ENCODE assay signal across 8 cellular contexts in genomic region chr10:80699602-80700039, GRCh38.
DNase-seq lines count a peak whose midpoint lies in the region; ATAC-seq, FAIRE-seq and TF ChIP-seq lines count a peak whose summit lies in the region.

No MANE protein-coding gene starts in this region.

- CTCF ChIA-PET in OCI-LY7 (lab: Charles Lee; ENCODE audit: unreplicated experiment), result interaction anchor here (0.5 kb wide), 1 partner anchor 220 kb away, joined by 4 read pairs; no protein-coding TSS in a partner anchor

- H4K20me1 ChIP-seq in OCI-LY7 (ENCODE audit: insufficient read depth, low read length), result no peaks in the 10 kb centered on the region

- peak; percentile 68 for FAIRE-seq in HTR-8/SVneo (lab: Jason Lieb, UNC)

- H2AFZ ChIP-seq in OCI-LY7 (ENCODE audit: low read length), result no peak overlapping the region
- H2AFZ ChIP-seq in neuronal stem cell (ENCODE audit: low read length), result peak overlapping the region; percentile 85

- no peaks in the 10 kb centered on the region for H3K36me3 ChIP-seq in OCI-LY7 (ENCODE audit: insufficient read depth, low read length)
- H3K36me3 ChIP-seq in neuronal stem cell (replicated peaks in 1 of 2; ENCODE audit: control insufficient read depth in 2 of 2, insufficient read depth in 2 of 2, low read length in 2 of 2), result no peaks in the 10 kb centered on the region

- H3K9me3 ChIP-seq in OCI-LY7 (ENCODE audit: low read length), result no peaks in the 10 kb centered on the region
- no peaks in the 10 kb centered on the region for H3K9me3 ChIP-seq in neuronal stem cell (replicated peaks in 1 of 2; ENCODE audit: control insufficient read depth in 2 of 2, insufficient read depth in 1 of 2, low read depth in 1 of 2, low read length in 2 of 2)

- no peak overlapping the region for H3K4me3 ChIP-seq in OCI-LY7 (ENCODE audit: low read depth, low read length, poor library complexity, severe bottlenecking)
- H3K4me3 ChIP-seq in fibroblast of pulmonary artery (replicated peaks; ENCODE audit: low read depth, low read length), result no peak overlapping the region
- H3K4me3 ChIP-seq in neuronal stem cell (ENCODE audit: low read length in 2 of 2), result no peak overlapping the region

- no peak overlapping the region for H2AK5ac ChIP-seq in neuronal stem cell (ENCODE audit: low read depth, low read length)

- POLR2A ChIA-PET in OCI-LY7 (lab: Charles Lee), result interaction anchor here (1.3 kb wide), 1 partner anchor 14 kb away, joined by 4 read pairs; no protein-coding TSS in a partner anchor

- intact Hi-C loops in OCI-LY7 (cut with micrococcal nuclease; ENCODE audit: unreplicated experiment), result loop anchor here (5.0 kb wide), 1 partner anchor 223 kb away; no protein-coding TSS in a partner anchor

- no peak overlapping the region for H2BK12ac ChIP-seq in neuronal stem cell (ENCODE audit: low read length)

- H3K9me2 ChIP-seq in OCI-LY7 (ENCODE audit: insufficient read depth, low read length), result no peaks in the 10 kb centered on the region

- H3K4ac ChIP-seq in neuronal stem cell (ENCODE audit: low read length), result no peak overlapping the region

- H3K27ac ChIP-seq in OCI-LY7 (ENCODE audit: low read depth, low read length, poor library complexity, severe bottlenecking), result no peak overlapping the region
- no peak overlapping the region for H3K27ac ChIP-seq in neuronal stem cell (replicated peaks; ENCODE audit: low read length)
- no peak overlapping the region for H3K27ac ChIP-seq in substantia nigra (ENCODE audit: low read depth, low read length, poor library complexity, severe bottlenecking)

- H3K4me2 ChIP-seq in OCI-LY7 (ENCODE audit: low read length) (no peak overlapping the region), neuronal stem cell (ENCODE audit: insufficient read depth, low read length, poor library complexity, severe bottlenecking) (no peak overlapping the region)

- H3K14ac ChIP-seq in neuronal stem cell (ENCODE audit: low read length), result no peak overlapping the region

- TF ChIP-seq CTCF in OCI-LY7 (conservative IDR thresholded peaks at IDR 0.05; ENCODE audit: low read length) (peak; percentile 88), fibroblast of pulmonary artery (IDR thresholded peaks at IDR 0.05; ENCODE audit: low read length, missing control alignments) (peak; percentile 87)

- H3K4me1 ChIP-seq in OCI-LY7 (ENCODE audit: insufficient read depth, low read length, poor library complexity, severe bottlenecking), result no peaks in the 10 kb centered on the region
- peaks cover 0 to 5% of the 10 kb centered on the region in 2 donors for H3K4me1 ChIP-seq in neuronal stem cell (ENCODE audit: control insufficient read depth in 2 of 2, insufficient read depth in 1 of 2, low read depth in 1 of 2, low read length in 2 of 2)

- no peaks in the 10 kb centered on the region for H3K79me2 ChIP-seq in OCI-LY7 (ENCODE audit: insufficient read depth, low read depth, low read length)

- H3K27me3 ChIP-seq in neuronal stem cell (ENCODE audit: control insufficient read depth in 3 of 3, insufficient read depth in 3 of 3, low read depth in 1 of 3, low read length in 3 of 3), result no peaks in the 10 kb centered on the region

- ATAC-seq in GM21526 (IDR thresholded peaks at IDR 0.05; ENCODE audit: low FRiP score, unreplicated experiment), result peak; percentile 91

- WGBS in neuronal stem cell (ENCODE audit: extremely low coverage in 2 of 2, insufficient read length in 2 of 2, insufficient replicate concordance in 1 of 2), 2 donors, result no CpG with 5 or more reads among the region's 14 CpGs

- H2BK5ac ChIP-seq in neuronal stem cell (ENCODE audit: low read length), result no peak overlapping the region

- no peak overlapping the region for H3K9ac ChIP-seq in neuronal stem cell (ENCODE audit: low read depth, low read length, poor library complexity)

- BruUV-seq in OCI-LY7 (replicated peaks; lab: Mats Ljungman, UMichigan), result no TSS peak

- H3K79me1 ChIP-seq in neuronal stem cell (ENCODE audit: low read depth, low read length), result no peaks in the 10 kb centered on the region

- H3K18ac ChIP-seq in neuronal stem cell (ENCODE audit: low read length), result peak overlapping the region; percentile 11

- H2BK120ac ChIP-seq in neuronal stem cell (ENCODE audit: low read depth, low read length), result no peak overlapping the region

- no peak overlapping the region for H4K91ac ChIP-seq in neuronal stem cell (ENCODE audit: low read depth, low read length, poor library complexity)

- H2BK15ac ChIP-seq in neuronal stem cell (ENCODE audit: low read length), result no peak overlapping the region

- H4K8ac ChIP-seq in neuronal stem cell (ENCODE audit: low read depth, low read length), result no peak overlapping the region

- H3K23ac ChIP-seq in neuronal stem cell (ENCODE audit: low read depth, low read length, poor library complexity), result peak overlapping the region; percentile 43

- DNase-seq in DMS153 (lab: John Stamatoyannopoulos, UW), result peak; percentile 7
- peak; percentile 64 for DNase-seq in HTR-8/SVneo (ENCODE audit: insufficient read length, low spot score)
- DNase-seq in OCI-LY7 (ENCODE audit: low spot score), result peak; percentile 59
- DNase-seq in activated T-cell treated with anti-CD3 and anti-CD28 coated beads, Interleukin-2, amount 50 U/mL, for 48 hours, result peak; percentile 84 to 88
- peak; percentile 72 for DNase-seq in fibroblast of pulmonary artery (ENCODE audit: low read depth)
- DNase-seq in neuronal stem cell (ENCODE audit: low spot score), result peak; percentile 84
- peak in 47 of 49 donors; percentile 11 to 91 (median 68) for DNase-seq in substantia nigra (lab: John Stamatoyannopoulos, UW)

Comparison
In these comparisons a context has a peak if more than half of its experiments do, and no peak if none do; other contexts are left out.
1. DNase-seq: peak in every context shown above with its lines; median percentile 86 in activated T-cell treated with anti-CD3 and anti-CD28 coated beads, Interleukin-2, amount 50 U/mL, for 48 hours; 84 in neuronal stem cell; 72 in fibroblast of pulmonary artery; 68 in substantia nigra; 64 in HTR-8/SVneo; 59 in OCI-LY7; 7 in DMS153.